Comparison of ENCODE assay signal across 8 cellular contexts in genomic region chr9:131273146-131273545, GRCh38. TPM values are rescaled to one million over a fixed set of nuclear protein-coding genes. Genes with fewer than 3 reads are reported as not detected.
A peak's percentile ranks its signal among the peaks of the same experiment; 100 is the strongest.
DNase-seq lines count a peak whose midpoint lies in the region; TF ChIP-seq lines count a peak whose summit lies in the region.

No MANE protein-coding gene starts in this region.

- H3K4me2 ChIP-seq in OCI-LY3 (ENCODE audit: low read length) (peak overlapping the region; percentile 97), smooth muscle cell (peak overlapping the region; percentile 96)

- H3K9me3 ChIP-seq in OCI-LY3 (ENCODE audit: insufficient read depth, low read length) (no peaks in the 10 kb centered on the region), esophagus muscularis mucosa (no peaks in the 10 kb centered on the region), smooth muscle cell (replicated peaks; ENCODE audit: low read depth) (no peaks in the 10 kb centered on the region)

- H3K27me3 ChIP-seq in OCI-LY3 (ENCODE audit: low read depth, low read length) (no peaks in the 10 kb centered on the region), esophagus muscularis mucosa (peaks cover 0 to 32% (median 0%) of the 10 kb centered on the region in 4 donors), smooth muscle cell (ENCODE audit: low read depth) (no peaks in the 10 kb centered on the region)

- TF ChIP-seq CTCF in GM12874 (IDR thresholded peaks at IDR 0.05; ENCODE audit: insufficient read depth, low read depth, low read length) (0 out of 2 replicates have a peak, but pooled peaks have one; percentile 23), OCI-LY3 (IDR thresholded peaks at IDR 0.05; ENCODE audit: low read depth, low read length) (peak; percentile 19; the same call in 1 of the 2 replicates), esophagus muscularis mucosa (IDR thresholded peaks at IDR 0.05) (no peak), smooth muscle cell (IDR thresholded peaks at IDR 0.05; ENCODE audit: borderline replicate concordance, insufficient read depth, poor library complexity, severe bottlenecking) (no peak)

- H3K4me3 ChIP-seq in OCI-LY3 (ENCODE audit: low read length) (peak overlapping the region; percentile 85), esophagus muscularis mucosa (peak overlapping the region; percentile 14 to 81 (median 74)), smooth muscle cell (no peak overlapping the region)

- TF ChIP-seq EP300 in esophagus muscularis mucosa (IDR thresholded peaks at IDR 0.05), result no peak

- H3K9ac ChIP-seq in OCI-LY3 (ENCODE audit: low read length) (peak overlapping the region; percentile 97), smooth muscle cell (ENCODE audit: low read depth) (no peak overlapping the region)

- H4K20me1 ChIP-seq in OCI-LY3 (ENCODE audit: insufficient read depth, low read length) (no peaks in the 10 kb centered on the region), smooth muscle cell (ENCODE audit: low read depth) (peaks cover 7% of the 10 kb centered on the region)

- H2AFZ ChIP-seq in OCI-LY3 (ENCODE audit: low read depth, low read length) (no peak overlapping the region), smooth muscle cell (ENCODE audit: low read depth) (no peak overlapping the region)

- no peaks in the 10 kb centered on the region for H3F3A ChIP-seq in smooth muscle cell (ENCODE audit: low read depth)

- intact Hi-C loops in esophagus muscularis mucosa (cut with DNase I), result no loop called here

- H3K27ac ChIP-seq in OCI-LY3 (ENCODE audit: low read length) (peak overlapping the region; percentile 86), esophagus muscularis mucosa (replicated peaks in 1 of 4) (peak overlapping the region; percentile 53 to 72 (median 69)), smooth muscle cell (ENCODE audit: low read depth) (no peak overlapping the region)

- WGBS in esophagus muscularis mucosa, result 78% methylated on average over 13 of the region's 15 CpGs
- WGBS in smooth muscle cell (ENCODE audit: low lambda C conversion rate), result 92% methylated on average over 15 of the region's 15 CpGs

- no peak for DNase-seq in esophagus muscularis mucosa (ENCODE audit: extremely low spot score)
- DNase-seq in smooth muscle cell (lab: John Stamatoyannopoulos, UW; ENCODE audit: unreplicated experiment), result no peak
- DNase-seq in NCI-H2171 treated with DMSO at 0.1 percent for 48 hours (lab: John Stamatoyannopoulos, UW), result no peak
- no peak for DNase-seq in NCI-H1694 treated with DMSO at 0.1 percent for 48 hours (lab: John Stamatoyannopoulos, UW)
- DNase-seq in NCI-H187 treated with DMSO at 0.1 percent for 48 hours (lab: John Stamatoyannopoulos, UW), result no peak
- no peak for DNase-seq in midbrain (lab: John Stamatoyannopoulos, UW)

- H3K36me3 ChIP-seq in OCI-LY3 (replicated peaks; ENCODE audit: low read depth, low read length) (peaks cover 9% of the 10 kb centered on the region), esophagus muscularis mucosa (no peaks in the 10 kb centered on the region), smooth muscle cell (ENCODE audit: low read depth) (no peaks in the 10 kb centered on the region)

- no peak for TF ChIP-seq POLR2A in esophagus muscularis mucosa (IDR thresholded peaks at IDR 0.05; ENCODE audit: low read depth)

- H3K4me1 ChIP-seq in OCI-LY3 (ENCODE audit: low read length), result peaks cover 61% of the 10 kb centered on the region
- H3K4me1 ChIP-seq in esophagus muscularis mucosa, result peaks cover 28 to 55% (median 49%) of the 10 kb centered on the region in 4 donors
- H3K4me1 ChIP-seq in smooth muscle cell (ENCODE audit: low read depth), result peaks cover 17% of the 10 kb centered on the region

- H3K79me2 ChIP-seq in OCI-LY3 (ENCODE audit: low read length) (peaks cover 81% of the 10 kb centered on the region), smooth muscle cell (ENCODE audit: low read depth) (peaks cover 13% of the 10 kb centered on the region)

RNA-seq across cellular contexts. Expression of gene FAM78A, which starts 3.2 kb away (rescaled TPM):
- total RNA-seq in esophagus muscularis mucosa (1 to 10 TPM; 1.7 to 4.0 (median 3.3) TPM), smooth muscle cell (3.6 and 5.5 TPM in 2 replicates)
- polyA plus RNA-seq in smooth muscle cell, result 3.3 and 4.2 TPM in 2 replicates

RNA-seq across cellular contexts. Expression of gene PLPP7, which starts 16.4 kb away (rescaled TPM):
- total RNA-seq in esophagus muscularis mucosa (10 to 100 TPM; 11.4 to 22.5 (median 14.4) TPM), smooth muscle cell (0.94 and 4.2 TPM in 2 replicates)
- polyA plus RNA-seq in smooth muscle cell, result 0.70 and 3.3 TPM in 2 replicates

Comparison
In these comparisons a context has a peak if more than half of its experiments do, and no peak if none do; other contexts are left out.
1. CTCF ChIP-seq: peak in GM12874 (single experiment) and OCI-LY3 (single experiment); none in esophagus muscularis mucosa (0 of 3) and smooth muscle cell (single experiment).